ENCODE assay signal across 9 cellular contexts in genomic region chr17:76139801-76140660, GRCh38. TPM values are rescaled to one million over a fixed set of nuclear protein-coding genes. Genes with fewer than 3 reads are reported as not detected.
DNase-seq lines count a peak whose midpoint lies in the region; ATAC-seq and TF ChIP-seq lines count a peak whose summit lies in the region.
"Had no signal": no experiment of that assay in that cellular context is flagged by ENCODE, and none has a peak within 500 bp of the region (broad histone marks: within the 10 kb centered on the region; RNA-seq: fewer than 3 reads in every experiment).

No MANE protein-coding gene starts in this region.

- peak; percentile 63 for ATAC-seq in CD8-positive, alpha-beta T cell
- ATAC-seq in GM18858 (IDR thresholded peaks at IDR 0.05; ENCODE audit: unreplicated experiment) (no peak), esophagus mucosa (no peak), omental fat pad (ENCODE audit: low FRiP score) (no peak)

- peaks cover 2% of the 10 kb centered on the region for H3K36me3 Mint-ChIP-seq in CD8-positive, alpha-beta T cell
- H3K36me3 Mint-ChIP-seq in nephron (ENCODE audit: low read depth) = no peaks in the 10 kb centered on the region

- no peaks in the 10 kb centered on the region for H3K36me3 ChIP-seq in CD8-positive, alpha-beta T cell (ENCODE audit: insufficient read depth, low read length)
- H3K36me3 ChIP-seq in colonic mucosa = no peaks in the 10 kb centered on the region

- no peaks in the 10 kb centered on the region for H3K9me3 ChIP-seq in CD8-positive, alpha-beta T cell (ENCODE audit: low read length)
- no peaks in the 10 kb centered on the region for H3K9me3 ChIP-seq in colonic mucosa

- TF ChIP-seq CTCF in CD8-positive, alpha-beta T cell (IDR thresholded peaks at IDR 0.05) = peak; percentile 52
- no peak for TF ChIP-seq CTCF in colonic mucosa (IDR thresholded peaks at IDR 0.05)
- peak in 1 of 3 experiments; percentile 5 for TF ChIP-seq CTCF in nephron (IDR thresholded peaks at IDR 0.05; ENCODE audit: unreplicated experiment in 3 of 3)
- TF ChIP-seq CTCF in omental fat pad (IDR thresholded peaks at IDR 0.05) = no peak

- H3K4me3 Mint-ChIP-seq in CD8-positive, alpha-beta T cell = peak overlapping the region; percentile 88
- H3K4me3 Mint-ChIP-seq in nephron = peak overlapping the region; percentile 82 to 86 (median 85)

- intact Hi-C loops in CD8-positive, alpha-beta T cell (cut with DNase I, micrococcal nuclease) = loop anchor here (1.0 kb wide), 3 partner anchors 18 to 139 kb away; no protein-coding TSS in a partner anchor
- intact Hi-C loops in colonic mucosa (cut with DNase I) = no loop called here

- no peaks in the 10 kb centered on the region for H3K27me3 ChIP-seq in CD8-positive, alpha-beta T cell (ENCODE audit: insufficient read depth, low read length)
- peaks cover 27% of the 10 kb centered on the region for H3K27me3 ChIP-seq in colonic mucosa

- POLR2A ChIA-PET in CD8-positive, alpha-beta T cell (lab: Charles Lee) = interaction anchor here (0.6 to 7.0 kb wide), 8 partner anchors 16 to 127 kb away, joined by 3 to 57 read pairs (median 4); partner anchors contain the start of gene UBALD2

- peaks cover 62% of the 10 kb centered on the region for H3K4me1 Mint-ChIP-seq in CD8-positive, alpha-beta T cell (ENCODE audit: low read depth)
- peaks cover 49% of the 10 kb centered on the region for H3K4me1 Mint-ChIP-seq in nephron

- peak in 6 of 7 experiments; percentile 29 to 77 (median 59) for DNase-seq in CD8-positive, alpha-beta T cell
- DNase-seq in NCI-H1105 treated with DMSO at 0.1 percent for 48 hours (lab: John Stamatoyannopoulos, UW) (peak; percentile 18), colonic mucosa (peak; percentile 59), NCI-H446 (lab: John Stamatoyannopoulos, UW) (no peak), omental fat pad (ENCODE audit: low spot score) (no peak)

- peak overlapping the region; percentile 67 for H3K4me3 ChIP-seq in CD8-positive, alpha-beta T cell (ENCODE audit: low read depth, low read length)
- peak overlapping the region; percentile 17 for H3K4me3 ChIP-seq in colonic mucosa

- peak overlapping the region; percentile 83 for H3K27ac Mint-ChIP-seq in CD8-positive, alpha-beta T cell
- peak overlapping the region; percentile 89 to 95 (median 93) for H3K27ac Mint-ChIP-seq in nephron

- no peaks in the 10 kb centered on the region for H3K9me3 Mint-ChIP-seq in CD8-positive, alpha-beta T cell
- no peaks in the 10 kb centered on the region for H3K9me3 Mint-ChIP-seq in nephron

- peaks cover 71% of the 10 kb centered on the region for H3K4me1 ChIP-seq in CD8-positive, alpha-beta T cell (ENCODE audit: insufficient read depth, low read length)
- H3K4me1 ChIP-seq in colonic mucosa = peaks cover 15% of the 10 kb centered on the region

- CTCF ChIA-PET in CD8-positive, alpha-beta T cell (lab: Charles Lee) = interaction anchor here (0.7 to 7.3 kb wide), 12 partner anchors 12 to 139 kb away, joined by 3 to 76 read pairs (median 4); no protein-coding TSS in a partner anchor

- no peaks in the 10 kb centered on the region for H3K27me3 Mint-ChIP-seq in CD8-positive, alpha-beta T cell (ENCODE audit: low read depth)
- H3K27me3 Mint-ChIP-seq in nephron (ENCODE audit: low read depth) = peaks cover 81% of the 10 kb centered on the region

- H3K9ac ChIP-seq in colonic mucosa (ENCODE audit: low read depth in 2 of 2, low read length in 2 of 2) = no peak overlapping the region

- H3K27ac ChIP-seq in CD8-positive, alpha-beta T cell (ENCODE audit: low read depth, low read length) = peak overlapping the region; percentile 35
- no peak overlapping the region for H3K27ac ChIP-seq in colonic mucosa

RNA-seq across cellular contexts. Expression of gene FOXJ1, which starts 1.0 kb away (rescaled TPM):
- total RNA-seq in CD8-positive, alpha-beta T cell = 1 to 10 TPM; 2.2 to 2.7 TPM
- total RNA-seq in colonic mucosa (1 to 10 TPM; 1.4 to 2.5 TPM), esophagus mucosa (not detected), omental fat pad (under 1 TPM in 1 of 4 donors, not detected in 3; 0.46 TPM)
- total RNA-seq: HT1080 had no signal

RNA-seq across cellular contexts. Expression of gene EXOC7, which starts 36.4 kb away (rescaled TPM):
- 100 to 1,000 TPM in 1 of 2 experiments, 10 to 100 TPM in 1; 97.3 to 101 TPM for total RNA-seq in CD8-positive, alpha-beta T cell
- 10 to 100 TPM; 88.0 to 95.0 TPM for total RNA-seq in colonic mucosa
- total RNA-seq in esophagus mucosa = 91.1 TPM
- 10 to 100 TPM; 69.3 to 93.9 (median 74.1) TPM for total RNA-seq in omental fat pad

Comparison
In these comparisons a context has a peak if more than half of its experiments do, and no peak if none do; other contexts are left out.
1. DNase-seq: peak in CD8-positive, alpha-beta T cell (6 of 7), NCI-H1105 treated with DMSO at 0.1 percent for 48 hours (single experiment) and colonic mucosa (single experiment); none in NCI-H446 (0 of 2) and omental fat pad (single experiment).